In the genomic region with DNA sequence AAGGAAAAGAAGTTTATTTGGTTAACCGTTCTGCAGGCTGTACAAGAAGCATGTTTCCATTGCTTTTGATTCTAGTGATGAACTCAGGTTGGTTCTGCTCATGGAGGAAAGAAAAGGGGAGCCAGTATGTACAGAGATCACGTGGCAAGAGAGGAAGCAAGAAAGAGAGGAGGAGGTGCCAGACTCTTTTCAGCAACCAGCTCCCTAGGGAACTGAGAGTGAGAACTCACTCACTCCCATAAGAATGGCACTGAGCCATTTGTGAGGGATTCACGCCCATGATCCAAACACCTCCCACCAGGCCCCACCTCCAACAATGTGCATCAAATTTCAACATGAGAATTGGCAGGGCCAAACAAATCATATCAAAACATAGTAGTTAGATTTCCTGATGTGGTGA, we compare ENCODE assay signal across 11 cellular contexts.
DNase-seq lines count a peak whose midpoint lies in the region; ATAC-seq and TF ChIP-seq lines count a peak whose summit lies in the region.
"Had no signal": no experiment of that assay in that cellular context is flagged by ENCODE, and none has a peak within 500 bp of the region (broad histone marks: within the 10 kb centered on the region; RNA-seq: fewer than 3 reads in every experiment).

No MANE protein-coding gene starts in this region.

- H3K36me3 ChIP-seq in SK-N-MC (ENCODE audit: insufficient read depth, low read length), result no peaks in the 10 kb centered on the region
- no peaks in the 10 kb centered on the region for H3K36me3 ChIP-seq in effector memory CD4-positive, alpha-beta T cell (ENCODE audit: control insufficient read depth, insufficient read depth, low read length)
- H3K36me3 ChIP-seq: tibial artery had no signal

- H3K27ac Mint-ChIP-seq in type B pancreatic cell, result no peak overlapping the region
- H3K27ac Mint-ChIP-seq: activated CD4-positive, alpha-beta T cell treated with anti-CD3 and anti-CD28 coated beads for 36 hours; activated naive CD4-positive, alpha-beta T cell treated with anti-CD3 and anti-CD28 coated beads, Interleukin-2, amount 10 ng/mL, durations not matched to agents 7 days and 5 days had no signal

- no peak overlapping the region for H3K4me3 ChIP-seq in GM12865 (ENCODE audit: low read depth, low read length)
- H3K4me3 ChIP-seq in SK-N-MC, result no peak overlapping the region
- H3K4me3 ChIP-seq in effector memory CD4-positive, alpha-beta T cell (ENCODE audit: insufficient read depth, low read depth, low read length, poor library complexity, severe bottlenecking), result no peak overlapping the region
- H3K4me3 ChIP-seq: tibial artery had no signal

- no peaks in the 10 kb centered on the region for H3K4me1 ChIP-seq in effector memory CD4-positive, alpha-beta T cell (ENCODE audit: control insufficient read depth, insufficient read depth, low read length, poor library complexity, severe bottlenecking)
- H3K4me1 ChIP-seq: tibial artery had no signal

- H3K4me3 Mint-ChIP-seq in type B pancreatic cell, result no peak overlapping the region
- H3K4me3 Mint-ChIP-seq: activated CD4-positive, alpha-beta T cell treated with anti-CD3 and anti-CD28 coated beads for 36 hours; activated naive CD4-positive, alpha-beta T cell treated with anti-CD3 and anti-CD28 coated beads, Interleukin-2, amount 10 ng/mL, durations not matched to agents 7 days and 5 days had no signal

- H3K27ac ChIP-seq in SK-N-MC, result no peak overlapping the region
- H3K27ac ChIP-seq in effector memory CD4-positive, alpha-beta T cell (ENCODE audit: insufficient read depth, low read length, poor library complexity, severe bottlenecking), result no peak overlapping the region
- H3K27ac ChIP-seq: tibial artery had no signal

- ATAC-seq in HG03159 (IDR thresholded peaks at IDR 0.05; ENCODE audit: unreplicated experiment) (peak; percentile 41), HG03354 (IDR thresholded peaks at IDR 0.05; ENCODE audit: poor library complexity, severe bottlenecking, unreplicated experiment) (no peak), GM21528 (IDR thresholded peaks at IDR 0.05; ENCODE audit: low FRiP score, unreplicated experiment) (no peak)
- ATAC-seq: activated CD4-positive, alpha-beta T cell treated with anti-CD3 and anti-CD28 coated beads for 36 hours had no signal

- peaks cover 3% of the 10 kb centered on the region for H3K27me3 Mint-ChIP-seq in type B pancreatic cell
- H3K27me3 Mint-ChIP-seq: activated naive CD4-positive, alpha-beta T cell treated with anti-CD3 and anti-CD28 coated beads, Interleukin-2, amount 10 ng/mL, durations not matched to agents 7 days and 5 days had no signal

- no peaks in the 10 kb centered on the region for H3K36me3 Mint-ChIP-seq in type B pancreatic cell
- H3K36me3 Mint-ChIP-seq: activated naive CD4-positive, alpha-beta T cell treated with anti-CD3 and anti-CD28 coated beads, Interleukin-2, amount 10 ng/mL, durations not matched to agents 7 days and 5 days had no signal

- TF ChIP-seq CTCF in GM12865 (IDR thresholded peaks at IDR 0.05; ENCODE audit: insufficient read depth, low read depth, low read length, missing control alignments) (no peak), type B pancreatic cell (conservative IDR thresholded peaks at IDR 0.05) (no peak)

- DNase-seq in GM12865 (ENCODE audit: low read depth) (peak; percentile 9), SK-N-MC (ENCODE audit: low read depth, low spot score) (peak; percentile 8), iPS DF 4.7 (ENCODE audit: extremely low read depth, low spot score) (peak; percentile 14), type B pancreatic cell (ENCODE audit: extremely low spot score, unreplicated experiment) (no peak)
- DNase-seq in effector memory CD4-positive, alpha-beta T cell, result no peak
- DNase-seq: activated CD4-positive, alpha-beta T cell treated with anti-CD3 and anti-CD28 coated beads for 36 hours; activated naive CD4-positive, alpha-beta T cell treated with anti-CD3 and anti-CD28 coated beads, Interleukin-2, amount 10 ng/mL, durations not matched to agents 7 days and 5 days had no signal

- H3K27me3 ChIP-seq in effector memory CD4-positive, alpha-beta T cell (replicated peaks; ENCODE audit: control insufficient read depth, insufficient read depth, low read length, poor library complexity, severe bottlenecking), result no peaks in the 10 kb centered on the region
- H3K27me3 ChIP-seq: tibial artery had no signal

- no peak overlapping the region for H3K9ac ChIP-seq in SK-N-MC (ENCODE audit: insufficient read length)

- no peaks in the 10 kb centered on the region for H3K4me1 Mint-ChIP-seq in type B pancreatic cell (ENCODE audit: unreplicated experiment)
- H3K4me1 Mint-ChIP-seq: activated CD4-positive, alpha-beta T cell treated with anti-CD3 and anti-CD28 coated beads for 36 hours; activated naive CD4-positive, alpha-beta T cell treated with anti-CD3 and anti-CD28 coated beads, Interleukin-2, amount 10 ng/mL, durations not matched to agents 7 days and 5 days had no signal

- H3K9me3 ChIP-seq in SK-N-MC (ENCODE audit: low read depth, low read length), result no peaks in the 10 kb centered on the region
- H3K9me3 ChIP-seq in effector memory CD4-positive, alpha-beta T cell (ENCODE audit: control insufficient read depth, low read length), result no peaks in the 10 kb centered on the region
- H3K9me3 ChIP-seq: tibial artery had no signal

- no peaks in the 10 kb centered on the region for H3K9me3 Mint-ChIP-seq in type B pancreatic cell
- H3K9me3 Mint-ChIP-seq: activated naive CD4-positive, alpha-beta T cell treated with anti-CD3 and anti-CD28 coated beads, Interleukin-2, amount 10 ng/mL, durations not matched to agents 7 days and 5 days had no signal

Comparison
In these comparisons a context has a peak if more than half of its experiments do, and no peak if none do; other contexts are left out.
1. DNase-seq: peak in GM12865 (single experiment), SK-N-MC (single experiment) and iPS DF 4.7 (single experiment); none in effector memory CD4-positive, alpha-beta T cell (0 of 3) and type B pancreatic cell (single experiment).